Comparison of ENCODE assay signal across 12 cellular contexts in genomic region chr7:29196191-29196590, GRCh38. TPM values are rescaled to one million over a fixed set of nuclear protein-coding genes. Genes with fewer than 3 reads are reported as not detected.
DNase-seq lines count a peak whose midpoint lies in the region; ATAC-seq, FAIRE-seq and TF ChIP-seq lines count a peak whose summit lies in the region.
"Had no signal": no experiment of that assay in that cellular context is flagged by ENCODE, and none has a peak within 500 bp of the region (broad histone marks: within the 10 kb centered on the region; RNA-seq: fewer than 3 reads in every experiment).

No MANE protein-coding gene starts in this region.

- H3K27me3 ChIP-seq in BLaER1: peaks cover 53% of the 10 kb centered on the region
- H3K27me3 ChIP-seq in DND-41 (ENCODE audit: insufficient read depth, low read length, poor library complexity): no peaks in the 10 kb centered on the region
- no peaks in the 10 kb centered on the region for H3K27me3 ChIP-seq in mucosa of rectum (ENCODE audit: control insufficient read depth in 2 of 2, insufficient read depth in 2 of 2, low read length in 2 of 2)

- H3K36me3 ChIP-seq in BLaER1: no peaks in the 10 kb centered on the region
- no peaks in the 10 kb centered on the region for H3K36me3 ChIP-seq in DND-41 (ENCODE audit: insufficient read depth, low read length)
- no peaks in the 10 kb centered on the region for H3K36me3 ChIP-seq in mucosa of rectum (ENCODE audit: control insufficient read depth in 2 of 2, insufficient read depth in 2 of 2, low read length in 2 of 2)

- H3K4me1 ChIP-seq in BLaER1: peaks cover 24% of the 10 kb centered on the region
- H3K4me1 ChIP-seq in DND-41 (ENCODE audit: insufficient read depth, low read length): peaks cover 25% of the 10 kb centered on the region
- peaks cover 3 to 13% of the 10 kb centered on the region in 2 donors for H3K4me1 ChIP-seq in mucosa of rectum (ENCODE audit: control insufficient read depth in 2 of 2, insufficient read depth in 2 of 2, low read length in 2 of 2)

- no peak overlapping the region for H3K4me3 ChIP-seq in BLaER1
- H3K4me3 ChIP-seq in DND-41 (ENCODE audit: low read depth in 1 of 2, low read length in 2 of 2): peak overlapping the region in 1 of 2 experiments; percentile 87; a peak in 2 of 4 replicates
- peak overlapping the region; percentile 70 to 72 for H3K4me3 ChIP-seq in mucosa of rectum (ENCODE audit: low read length in 2 of 2)

- peaks cover 35% of the 10 kb centered on the region for H3K27me3 Mint-ChIP-seq in activated T-helper 17 cell treated with anti-CD3 and anti-CD28 coated beads, Interleukin-2, amount 50 U/mL, for 72 hours

- H3K9ac ChIP-seq in BLaER1: no peak overlapping the region
- H3K9ac ChIP-seq in DND-41 (ENCODE audit: low read depth, low read length): no peak overlapping the region
- H3K9ac ChIP-seq in mucosa of rectum (ENCODE audit: low read depth in 1 of 2, low read length in 2 of 2): no peak overlapping the region

- ATAC-seq in DND-41 (ENCODE audit: insufficient read depth, low read depth) (no peak), GM21423 (IDR thresholded peaks at IDR 0.05; ENCODE audit: unreplicated experiment) (no peak), GM21786 (IDR thresholded peaks at IDR 0.05; ENCODE audit: unreplicated experiment) (no peak)
- no peak for ATAC-seq in activated T-helper 17 cell treated with anti-CD3 and anti-CD28 coated beads, Interleukin-2, amount 50 U/mL, for 72 hours (replicated peaks)
- ATAC-seq: T-helper 17 cell had no signal

- TF ChIP-seq CTCF in DND-41 (IDR thresholded peaks at IDR 0.05; ENCODE audit: borderline replicate concordance, extremely low read depth, low read length, poor library complexity, severe bottlenecking): no peak
- no peak for TF ChIP-seq CTCF in D721Med (IDR thresholded peaks at IDR 0.05; ENCODE audit: insufficient read depth, missing control alignments)

- H3K4me3 Mint-ChIP-seq in activated T-helper 17 cell treated with anti-CD3 and anti-CD28 coated beads, Interleukin-2, amount 50 U/mL, for 72 hours: peak overlapping the region; percentile 70

- H3K79me2 ChIP-seq in DND-41 (ENCODE audit: insufficient read depth, low read length): no peaks in the 10 kb centered on the region

- H3K4me1 Mint-ChIP-seq in activated T-helper 17 cell treated with anti-CD3 and anti-CD28 coated beads, Interleukin-2, amount 50 U/mL, for 72 hours: peaks cover 8% of the 10 kb centered on the region

- H3K27ac Mint-ChIP-seq in activated T-helper 17 cell treated with anti-CD3 and anti-CD28 coated beads, Interleukin-2, amount 50 U/mL, for 72 hours: no peak overlapping the region
- H3K27ac Mint-ChIP-seq: mesothelial cell of epicardium had no signal

- H4K20me1 ChIP-seq in BLaER1: no peaks in the 10 kb centered on the region
- H4K20me1 ChIP-seq in DND-41 (ENCODE audit: insufficient read depth, low read length): no peaks in the 10 kb centered on the region; the same call in 1 of the 2 replicates

- H3K4me2 ChIP-seq in BLaER1: peak overlapping the region; percentile 91
- peak overlapping the region; percentile 94 for H3K4me2 ChIP-seq in DND-41 (ENCODE audit: insufficient read depth, low read length)

- H3K9me3 Mint-ChIP-seq in activated T-helper 17 cell treated with anti-CD3 and anti-CD28 coated beads, Interleukin-2, amount 50 U/mL, for 72 hours: no peaks in the 10 kb centered on the region
- H3K9me3 Mint-ChIP-seq: mesothelial cell of epicardium had no signal

- H2AFZ ChIP-seq in DND-41 (ENCODE audit: low read depth, low read length): no peak overlapping the region

- no peak for FAIRE-seq in D721Med (lab: Jason Lieb, UNC)
- FAIRE-seq: colon had no signal

- DNase-seq in DND-41: no peak
- DNase-seq in T1000 (lab: John Stamatoyannopoulos, UW): no peak
- no peak for DNase-seq in D721Med (ENCODE audit: insufficient read length, low spot score)
- DNase-seq: stimulated activated CD8-positive, alpha-beta memory T cell treated with anti-CD3 and anti-CD28 coated beads, Interleukin-4, amount 100 ng/mL, for 48 hours; T-helper 17 cell had no signal

- H3K27ac ChIP-seq in BLaER1 (no peak overlapping the region), DND-41 (ENCODE audit: low read length) (no peak overlapping the region), mucosa of rectum (ENCODE audit: low read depth in 2 of 2, low read length in 2 of 2) (no peak overlapping the region)

- H3K9me3 ChIP-seq in BLaER1 (no peaks in the 10 kb centered on the region), DND-41 (ENCODE audit: insufficient read depth, low read length, severe bottlenecking) (no peaks in the 10 kb centered on the region), mucosa of rectum (ENCODE audit: control insufficient read depth in 2 of 2, low read length in 2 of 2) (no peaks in the 10 kb centered on the region)

- H3K36me3 Mint-ChIP-seq in activated T-helper 17 cell treated with anti-CD3 and anti-CD28 coated beads, Interleukin-2, amount 50 U/mL, for 72 hours (ENCODE audit: low read depth): no peaks in the 10 kb centered on the region
- H3K36me3 Mint-ChIP-seq: mesothelial cell of epicardium had no signal

RNA-seq across cellular contexts. Expression of gene CHN2, which starts 1.6 kb away (rescaled TPM):
- total RNA-seq in activated T-helper 17 cell treated with anti-CD3 and anti-CD28 coated beads, Interleukin-2, amount 50 U/mL, for 72 hours: under 1 TPM in 1 of 2 donors, not detected in 1; 0.85 TPM

RNA-seq across cellular contexts. Expression of gene CPVL, which starts 49.9 kb away (rescaled TPM):
- under 1 TPM in 1 of 2 donors, not detected in 1; 0.63 TPM for total RNA-seq in activated T-helper 17 cell treated with anti-CD3 and anti-CD28 coated beads, Interleukin-2, amount 50 U/mL, for 72 hours
